ENCODE assay signal across 8 cellular contexts in genomic region chrX:41923925-41924693, GRCh38. TPM values are rescaled to one million over a fixed set of nuclear protein-coding genes. Genes with fewer than 3 reads are reported as not detected.
DNase-seq lines count a peak whose midpoint lies in the region; ATAC-seq and TF ChIP-seq lines count a peak whose summit lies in the region.

No MANE protein-coding gene starts in this region.

- peak; percentile 37 for DNase-seq in stimulated activated CD4-positive, alpha-beta T cell treated with anti-CD3 and anti-CD28 coated beads, Interleukin-15, amount 100 ng/mL, for 24 hours
- DNase-seq in stimulated activated CD4-positive, alpha-beta T cell treated with anti-CD3 and anti-CD28 coated beads, Interleukin-2, amount 100 ng/mL, for 48 hours = no peak
- DNase-seq in NCI-H460 (ENCODE audit: extremely low read depth, low read depth) (peak; percentile 23), fibroblast of villous mesenchyme (ENCODE audit: low read depth) (peak; percentile 34), middle frontal gyrus (ENCODE audit: extremely low spot score, low spot score) (no peak)

- H3K9me3 ChIP-seq in neural cell (ENCODE audit: low read length) = no peaks in the 10 kb centered on the region

- H3K4me2 ChIP-seq in neural cell (ENCODE audit: low read length) = peak overlapping the region; percentile 76

- H3K27ac ChIP-seq in neural cell (ENCODE audit: low read length) = peak overlapping the region; percentile 94

- H3K9ac ChIP-seq in neural cell (ENCODE audit: low read length) = peak overlapping the region; percentile 83

- TF ChIP-seq EP300 in neural cell (conservative IDR thresholded peaks at IDR 0.05; ENCODE audit: poor library complexity, severe bottlenecking) = no peak

- no peak overlapping the region for H3K27ac Mint-ChIP-seq in activated T-helper 17 cell treated with anti-CD3 and anti-CD28 coated beads, Interleukin-2, amount 50 U/mL, for 72 hours

- H3K27me3 Mint-ChIP-seq in activated T-helper 17 cell treated with anti-CD3 and anti-CD28 coated beads, Interleukin-2, amount 50 U/mL, for 72 hours = no peaks in the 10 kb centered on the region

- H4K20me1 ChIP-seq in neural cell (ENCODE audit: insufficient read depth) = no peaks in the 10 kb centered on the region

- no peaks in the 10 kb centered on the region for H3K27me3 ChIP-seq in neural cell (ENCODE audit: insufficient read depth, low read depth, low read length)

- H3K4me3 ChIP-seq in fibroblast of villous mesenchyme (ENCODE audit: low read depth, low read length) = peak overlapping the region; percentile 74
- H3K4me3 ChIP-seq in neural cell (ENCODE audit: low read length) = peak overlapping the region; percentile 72

- peaks cover 33% of the 10 kb centered on the region for H3K79me2 ChIP-seq in neural cell (replicated peaks; ENCODE audit: insufficient read depth, low read length)

- peaks cover 12% of the 10 kb centered on the region for H3K36me3 Mint-ChIP-seq in activated T-helper 17 cell treated with anti-CD3 and anti-CD28 coated beads, Interleukin-2, amount 50 U/mL, for 72 hours (ENCODE audit: low read depth)

- TF ChIP-seq RAD21 in neural cell (conservative IDR thresholded peaks at IDR 0.05) = no peak

- H3K9me2 ChIP-seq in neural cell (ENCODE audit: insufficient read depth, low read length) = no peaks in the 10 kb centered on the region

- peak overlapping the region; percentile 80 for H3K4me3 Mint-ChIP-seq in activated T-helper 17 cell treated with anti-CD3 and anti-CD28 coated beads, Interleukin-2, amount 50 U/mL, for 72 hours

- TF ChIP-seq CTCF in fibroblast of villous mesenchyme (IDR thresholded peaks at IDR 0.05; ENCODE audit: insufficient read depth, low read depth, low read length) = peak; percentile 15
- TF ChIP-seq CTCF in neural cell (IDR thresholded peaks at IDR 0.05; ENCODE audit: poor library complexity, severe bottlenecking) = no peak

- H3F3A ChIP-seq in neural cell (ENCODE audit: insufficient read depth, low read length, poor library complexity, severe bottlenecking) = no peaks in the 10 kb centered on the region

- no peaks in the 10 kb centered on the region for H3K36me3 ChIP-seq in neural cell (ENCODE audit: insufficient read depth, low read length)

- no peaks in the 10 kb centered on the region for H3K9me3 Mint-ChIP-seq in activated T-helper 17 cell treated with anti-CD3 and anti-CD28 coated beads, Interleukin-2, amount 50 U/mL, for 72 hours

- peak; percentile 13 for ATAC-seq in activated T-helper 17 cell treated with anti-CD3 and anti-CD28 coated beads, Interleukin-2, amount 50 U/mL, for 72 hours (replicated peaks)
- no peak for ATAC-seq in GM19455 (IDR thresholded peaks at IDR 0.05; ENCODE audit: unreplicated experiment)

- peak overlapping the region; percentile 65 for H2AFZ ChIP-seq in neural cell (ENCODE audit: low read depth, low read length)

- H3K4me1 Mint-ChIP-seq in activated T-helper 17 cell treated with anti-CD3 and anti-CD28 coated beads, Interleukin-2, amount 50 U/mL, for 72 hours = peaks cover 3% of the 10 kb centered on the region

TF ChIP-seq in neural cell, 6 proteins besides CTCF, POLR2A, EP300 and RAD21:
- TF ChIP-seq SMC3 (conservative IDR thresholded peaks at IDR 0.05; ENCODE audit: poor library complexity) = peak; percentile 10
- TF ChIP-seq POLR2AphosphoS5 (IDR thresholded peaks at IDR 0.05) = peak; percentile 65
- TF ChIP-seq EZH2 (IDR thresholded peaks at IDR 0.05; ENCODE audit: borderline replicate concordance, insufficient read depth, low read length, poor library complexity, severe bottlenecking) = no peak
- peak; percentile 61 for TF ChIP-seq REST (IDR thresholded peaks at IDR 0.05; ENCODE audit: borderline replicate concordance)
TF ChIP-seq in neural cell: peak in this region for 3.

RNA-seq across cellular contexts. Expression of gene CASK, which starts 0.8 kb away (rescaled TPM):
- 24.1 and 27.7 TPM in 2 replicates for total RNA-seq in NCI-H460 (2014; rRNA removed; shearing (Covaris generic))
- 22.6 and 23.4 TPM in 2 replicates for polyA plus RNA-seq in NCI-H460 (2014; cell fraction: nucleus; rRNA removed)
- 10 to 100 TPM; 35.6 to 95.6 TPM for total RNA-seq in activated T-helper 17 cell treated with anti-CD3 and anti-CD28 coated beads, Interleukin-2, amount 50 U/mL, for 72 hours
- total RNA-seq in fibroblast of villous mesenchyme = 50.3 and 65.6 TPM in 2 replicates
- 49.0 and 58.3 TPM in 2 replicates for polyA plus RNA-seq in neural cell
- 222 and 249 TPM in 2 replicates for polyA minus RNA-seq in neural cell

Comparison
In these comparisons a context has a peak if more than half of its experiments do, and no peak if none do; other contexts are left out.
1. DNase-seq: peak in stimulated activated CD4-positive, alpha-beta T cell treated with anti-CD3 and anti-CD28 coated beads, Interleukin-15, amount 100 ng/mL, for 24 hours (single experiment), NCI-H460 (single experiment) and fibroblast of villous mesenchyme (single experiment); none in stimulated activated CD4-positive, alpha-beta T cell treated with anti-CD3 and anti-CD28 coated beads, Interleukin-2, amount 100 ng/mL, for 48 hours (0 of 2) and middle frontal gyrus (single experiment).